Comparison of ENCODE assay signal across 8 cellular contexts in the genomic region with DNA sequence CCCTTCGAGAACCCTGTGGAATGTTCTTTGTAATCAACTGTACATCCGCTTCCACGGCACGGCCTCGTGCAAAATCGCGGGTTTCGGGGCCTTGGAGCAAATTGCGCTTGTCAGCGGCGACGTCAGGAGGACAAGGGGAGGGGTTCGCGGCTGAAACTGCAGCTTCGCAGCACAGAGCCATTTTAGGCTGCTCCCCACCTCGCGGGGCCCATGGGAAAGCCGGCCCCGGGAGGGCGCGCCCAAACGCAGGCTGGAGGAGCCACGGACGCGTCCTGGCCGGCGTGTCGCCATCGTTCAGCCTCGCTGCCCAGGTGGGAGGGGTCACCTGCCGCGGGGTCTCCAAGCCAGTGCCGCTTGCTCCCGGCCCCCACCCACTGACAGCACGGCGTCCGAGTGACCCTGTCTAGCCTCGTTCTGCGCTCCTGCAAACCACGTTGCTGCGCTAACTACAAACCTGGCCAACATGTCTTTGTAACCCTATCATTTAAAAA. TPM values are rescaled to one million over a fixed set of nuclear protein-coding genes. Genes with fewer than 3 reads are reported as not detected.
DNase-seq lines count a peak whose midpoint lies in the region; ATAC-seq, FAIRE-seq and TF ChIP-seq lines count a peak whose summit lies in the region.

No MANE protein-coding gene starts in this region.

- TF ChIP-seq CTCF in GM20000 (IDR thresholded peaks at IDR 0.05; ENCODE audit: extremely low read depth, missing control alignments) (no peak), RWPE2 (IDR thresholded peaks at IDR 0.05; ENCODE audit: poor library complexity, severe bottlenecking) (no peak), brain (conservative IDR thresholded peaks at IDR 0.05) (no peak), kidney (IDR thresholded peaks at IDR 0.05; ENCODE audit: borderline replicate concordance, extremely low read depth, insufficient read depth) (no peak)

- H3K27ac ChIP-seq in RWPE2 (ENCODE audit: poor library complexity, severe bottlenecking) (peak overlapping the region; percentile 40), kidney (ENCODE audit: low read depth in 2 of 2, low read length in 2 of 2) (peak overlapping the region; percentile 55 to 92)

- H3K36me3 ChIP-seq in RWPE2 (ENCODE audit: low read depth), result no peaks in the 10 kb centered on the region
- H3K36me3 ChIP-seq in kidney (ENCODE audit: control insufficient read depth in 1 of 2, insufficient read depth in 2 of 2, low read length in 2 of 2), result no peaks in the 10 kb centered on the region

- H3K27me3 ChIP-seq in RWPE2 (ENCODE audit: insufficient read depth, poor library complexity, severe bottlenecking), result peaks cover 20% of the 10 kb centered on the region

- FAIRE-seq in kidney (lab: Jason Lieb, UNC), result no peak

- intact Hi-C loops in kidney (cut with DNase I), result loop anchor here (10.0 kb wide), 1 partner anchor 143 kb away; no protein-coding TSS in a partner anchor

- peak overlapping the region in 3 of 5 experiments; percentile 38 to 79 (median 45) for H3K27ac Mint-ChIP-seq in brain

- peak overlapping the region; percentile 42 to 61 for H3K9ac ChIP-seq in kidney (ENCODE audit: low read length in 2 of 2)

- peak overlapping the region; percentile 65 for H3K4me3 ChIP-seq in RWPE2 (ENCODE audit: severe bottlenecking)
- H3K4me3 ChIP-seq in kidney (ENCODE audit: low read length in 2 of 2), result peak overlapping the region; percentile 72 to 88

- peaks cover 29% of the 10 kb centered on the region for H3K4me1 Mint-ChIP-seq in brain

- peaks cover 0 to 5% (median 0%) of the 10 kb centered on the region in 5 experiments for H3K9me3 Mint-ChIP-seq in brain

- no peaks in the 10 kb centered on the region for H3K4me1 ChIP-seq in RWPE2 (ENCODE audit: insufficient read depth, poor library complexity, severe bottlenecking)
- H3K4me1 ChIP-seq in kidney (ENCODE audit: control insufficient read depth in 1 of 2, insufficient read depth in 1 of 2, low read depth in 1 of 2, low read length in 2 of 2), result peaks cover 0 to 22% of the 10 kb centered on the region in 2 donors

- H3K4me3 Mint-ChIP-seq in brain, result peak overlapping the region; percentile 84 to 97 (median 94)

- peaks cover 81% of the 10 kb centered on the region for H3K27me3 Mint-ChIP-seq in brain

- peaks cover 6% of the 10 kb centered on the region for H3K36me3 Mint-ChIP-seq in brain

- ATAC-seq in RWPE2 (ENCODE audit: low read depth) (no peak; the same call in 1 of the 3 replicates), HG03139 (IDR thresholded peaks at IDR 0.05; ENCODE audit: unreplicated experiment) (no peak)

- H3K9me3 ChIP-seq in RWPE2 (ENCODE audit: severe bottlenecking) (no peaks in the 10 kb centered on the region), kidney (ENCODE audit: control insufficient read depth in 1 of 2, low read length in 2 of 2) (no peaks in the 10 kb centered on the region)

- peak; percentile 66 for DNase-seq in GM20000 (ENCODE audit: low spot score)
- DNase-seq in RWPE2 (ENCODE audit: low spot score), result no peak
- DNase-seq in kidney, result peak; percentile 86
- peak; percentile 62 for DNase-seq in stimulated activated CD4-positive, alpha-beta T cell treated with anti-CD3 and anti-CD28 coated beads, Interleukin-1b, Interleukin-23, amount 100 ng/mL, for 48 hours
- DNase-seq in GM03348 (ENCODE audit: low spot score), result no peak
- DNase-seq in NCI-H524 (lab: John Stamatoyannopoulos, UW), result no peak

RNA-seq across cellular contexts. Expression of gene SFMBT2, which starts 2.8 kb away (rescaled TPM):
- polyA plus RNA-seq in brain (ENCODE audit: insufficient read depth, low read depth, low replicate concordance), result 2.3 TPM
- total RNA-seq in kidney, result 15.3 TPM
- 1.2 TPM for polyA plus RNA-seq in kidney (ENCODE audit: insufficient read depth, low read depth, low replicate concordance)

Comparison
In these comparisons a context has a peak if more than half of its experiments do, and no peak if none do; other contexts are left out.
1. DNase-seq: peak in GM20000 (single experiment), kidney (single experiment) and stimulated activated CD4-positive, alpha-beta T cell treated with anti-CD3 and anti-CD28 coated beads, Interleukin-1b, Interleukin-23, amount 100 ng/mL, for 48 hours (single experiment); none in RWPE2 (single experiment), GM03348 (single experiment) and NCI-H524 (0 of 2).